Comparison of ENCODE assay signal across 23 cellular contexts in the genomic region with DNA sequence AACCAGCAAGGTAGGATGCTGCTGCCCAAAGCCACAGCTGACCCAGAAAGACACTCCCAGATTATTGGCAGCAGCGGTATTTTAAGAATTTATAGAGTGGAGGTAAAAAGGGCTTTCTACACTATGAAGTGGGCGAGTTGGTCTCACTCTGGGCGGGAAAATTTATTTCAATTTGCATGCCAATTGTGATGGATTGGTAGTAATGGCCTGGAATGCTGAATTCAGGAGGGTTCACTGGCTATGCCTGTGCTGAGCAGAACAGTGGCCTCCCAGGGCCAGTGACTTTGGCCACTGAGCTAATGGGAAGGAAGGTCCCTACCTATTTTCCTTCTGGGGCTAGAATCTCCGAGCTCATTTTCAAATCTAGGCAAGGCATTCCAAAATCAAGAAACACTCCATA.
A peak's percentile ranks its signal among the peaks of the same experiment; 100 is the strongest.
DNase-seq lines count a peak whose midpoint lies in the region; ATAC-seq and TF ChIP-seq lines count a peak whose summit lies in the region.
"Had no signal": no experiment of that assay in that cellular context is flagged by ENCODE, and none has a peak within 500 bp of the region (broad histone marks: within the 10 kb centered on the region; RNA-seq: fewer than 3 reads in every experiment).

No MANE protein-coding gene starts in this region.

- POLR2A ChIA-PET in IMR-90 (lab: Charles Lee; ENCODE audit: unreplicated experiment) = no interaction called here
- POLR2A ChIA-PET in WTC11 (lab: Charles Lee) = no interaction called here

- no peaks in the 10 kb centered on the region for H3K36me3 Mint-ChIP-seq in GM23338 (ENCODE audit: low read depth)
- H3K36me3 Mint-ChIP-seq in WTC11 = no peaks in the 10 kb centered on the region
- no peaks in the 10 kb centered on the region for H3K36me3 Mint-ChIP-seq in activated naive CD8-positive, alpha-beta T cell treated with anti-CD3 and anti-CD28 coated beads, Interleukin-2, amount 50 U/mL, for 24 hours (ENCODE audit: low read depth)
- H3K36me3 Mint-ChIP-seq: CD14-positive monocyte; CD8-positive, alpha-beta memory T cell had no signal

- no peak for TF ChIP-seq POLR2A in IMR-90 (IDR thresholded peaks at IDR 0.05; ENCODE audit: low read depth, low read length)

- no peak overlapping the region for H3K14ac ChIP-seq in IMR-90 (replicated peaks; ENCODE audit: low read depth, low read length)
- no peak overlapping the region for H3K14ac ChIP-seq in mesenchymal stem cell (ENCODE audit: low read length in 2 of 2)

- no peak overlapping the region for H3K27ac ChIP-seq in GM23338 (ENCODE audit: low read depth)
- no peak overlapping the region for H3K27ac ChIP-seq in IMR-90 (ENCODE audit: insufficient read depth, low read length)
- no peak overlapping the region for H3K27ac ChIP-seq in mesenchymal stem cell (ENCODE audit: low read length, poor library complexity, severe bottlenecking)
- H3K27ac ChIP-seq: 22Rv1; BLaER1 treated with 17β-estradiol and CSF1 and Interleukin-3, amounts not matched to agents 10 nM and 100 nM had no signal

- H3K9me2 ChIP-seq in GM23338 (ENCODE audit: insufficient read depth) = no peaks in the 10 kb centered on the region; the same call in 1 of the 2 replicates

- H2BK5ac ChIP-seq in IMR-90 (ENCODE audit: low read depth, low read length, poor library complexity, severe bottlenecking) (no peak overlapping the region), mesenchymal stem cell (ENCODE audit: low read depth, low read length, poor library complexity, severe bottlenecking) (no peak overlapping the region)

- H2BK20ac ChIP-seq in IMR-90 (ENCODE audit: low read depth, low read length) = no peak overlapping the region

- H3K27ac Mint-ChIP-seq in GM23338 (no peak overlapping the region), WTC11 (peak overlapping the region; percentile 68; the same call in 1 of the 2 replicates)
- no peak overlapping the region for H3K27ac Mint-ChIP-seq in activated naive CD8-positive, alpha-beta T cell treated with anti-CD3 and anti-CD28 coated beads, Interleukin-2, amount 50 U/mL, for 24 hours
- H3K27ac Mint-ChIP-seq: CD14-positive monocyte; CD4-positive, alpha-beta T cell; CD8-positive, alpha-beta memory T cell had no signal

- in situ Hi-C loops in IMR-90 (cut with MboI; ENCODE audit: low sequenced_read_pairs) = no loop called here

- BruUV-seq in IMR-90 (replicated peaks; lab: Mats Ljungman, UMichigan) = no TSS peak

- H3K9me3 Mint-ChIP-seq in GM23338 (no peaks in the 10 kb centered on the region), WTC11 (no peaks in the 10 kb centered on the region)
- no peaks in the 10 kb centered on the region for H3K9me3 Mint-ChIP-seq in activated naive CD8-positive, alpha-beta T cell treated with anti-CD3 and anti-CD28 coated beads, Interleukin-2, amount 50 U/mL, for 24 hours
- H3K9me3 Mint-ChIP-seq: CD4-positive, alpha-beta T cell; CD8-positive, alpha-beta memory T cell had no signal

- dilution Hi-C loops in IMR-90 (cut with HindIII; ENCODE audit: low sequenced_read_pairs, unreplicated experiment) = no loop called here

- H3K4me2 ChIP-seq in GM23338 (peak overlapping the region; percentile 30; the same call in 1 of the 2 replicates), IMR-90 (ENCODE audit: low read depth, low read length) (no peak overlapping the region), mesenchymal stem cell (ENCODE audit: low read length, poor library complexity, severe bottlenecking) (no peak overlapping the region)
- H3K4me2 ChIP-seq: BLaER1 treated with 17β-estradiol and CSF1 and Interleukin-3, amounts not matched to agents 10 nM and 100 nM had no signal

- peak; percentile 41 for ATAC-seq in GM23338
- no peak for ATAC-seq in IMR-90 (ENCODE audit: low read depth)
- ATAC-seq in WTC11 = peak; percentile 68
- ATAC-seq in activated naive CD8-positive, alpha-beta T cell treated with anti-CD3 and anti-CD28 coated beads, Interleukin-2, amount 50 U/mL, for 24 hours = no peak
- ATAC-seq: GM12878, HCT116 had no signal

- no peaks in the 10 kb centered on the region for H3K9me1 ChIP-seq in IMR-90 (ENCODE audit: insufficient read depth, low read length)

- DNase-seq in GM23338 (ENCODE audit: low spot score) (peak; percentile 62), IMR-90 (no peak), WTC11 (ENCODE audit: low spot score) (no peak), mesenchymal stem cell (no peak), NCI-H1092 treated with DMSO at 0.1 percent for 48 hours (lab: John Stamatoyannopoulos, UW) (no peak)
- no peak for DNase-seq in stimulated activated CD4-positive, alpha-beta T cell treated with anti-CD3 and anti-CD28 coated beads, Interleukin-2, amount 100 ng/mL, for 48 hours
- no peak for DNase-seq in activated naive CD8-positive, alpha-beta T cell treated with anti-CD3 and anti-CD28 coated beads, Interleukin-2, amount 50 U/mL, for 24 hours
- DNase-seq: ACHN; AML-193; BE2C; CD4-positive, alpha-beta T cell; CD8-positive, alpha-beta memory T cell; DMS 273 treated with DMSO at 0.1 percent for 48 hours; DMS79; EL; GDM1; GOT3; H7 had no signal

- H2AK5ac ChIP-seq in IMR-90 (ENCODE audit: low read depth, low read length) = no peak overlapping the region
- peak overlapping the region; percentile 20 for H2AK5ac ChIP-seq in mesenchymal stem cell (ENCODE audit: low read length, severe bottlenecking)

- H4K20me1 ChIP-seq in GM23338 (replicated peaks; ENCODE audit: insufficient read depth) (no peaks in the 10 kb centered on the region), IMR-90 (ENCODE audit: insufficient read depth, low read length) (no peaks in the 10 kb centered on the region)
- H4K20me1 ChIP-seq: BLaER1 treated with 17β-estradiol and CSF1 and Interleukin-3, amounts not matched to agents 10 nM and 100 nM had no signal

- no peak overlapping the region for H3K23ac ChIP-seq in IMR-90 (ENCODE audit: low read depth, low read length)
- no peak overlapping the region for H3K23ac ChIP-seq in mesenchymal stem cell (ENCODE audit: low read length in 2 of 2)

- H3K27me3 Mint-ChIP-seq in GM23338 (ENCODE audit: insufficient read depth, low read depth, poor library complexity) (no peaks in the 10 kb centered on the region), WTC11 (ENCODE audit: low read depth) (no peaks in the 10 kb centered on the region)
- H3K27me3 Mint-ChIP-seq in activated naive CD8-positive, alpha-beta T cell treated with anti-CD3 and anti-CD28 coated beads, Interleukin-2, amount 50 U/mL, for 24 hours = peaks cover 6% of the 10 kb centered on the region

- H3K4me3 Mint-ChIP-seq in GM23338 (no peak overlapping the region), WTC11 (no peak overlapping the region)
- no peak overlapping the region for H3K4me3 Mint-ChIP-seq in activated naive CD8-positive, alpha-beta T cell treated with anti-CD3 and anti-CD28 coated beads, Interleukin-2, amount 50 U/mL, for 24 hours
- H3K4me3 Mint-ChIP-seq: CD14-positive monocyte; CD4-positive, alpha-beta T cell; CD8-positive, alpha-beta memory T cell had no signal

- H3K36me3 ChIP-seq in GM23338 (ENCODE audit: insufficient read depth) = no peaks in the 10 kb centered on the region
- no peaks in the 10 kb centered on the region for H3K36me3 ChIP-seq in IMR-90 (ENCODE audit: control insufficient read depth, insufficient read depth, low read length)
- no peaks in the 10 kb centered on the region for H3K36me3 ChIP-seq in mesenchymal stem cell (ENCODE audit: control insufficient read depth in 1 of 2, insufficient read depth in 2 of 2, low read depth in 1 of 2, low read length in 2 of 2)
- H3K36me3 ChIP-seq: BE2C; BLaER1 treated with 17β-estradiol and CSF1 and Interleukin-3, amounts not matched to agents 10 nM and 100 nM had no signal

- H3K4me1 Mint-ChIP-seq in GM23338 (peaks cover 45% of the 10 kb centered on the region), WTC11 (peaks cover 50% of the 10 kb centered on the region)
- peaks cover 10% of the 10 kb centered on the region for H3K4me1 Mint-ChIP-seq in activated naive CD8-positive, alpha-beta T cell treated with anti-CD3 and anti-CD28 coated beads, Interleukin-2, amount 50 U/mL, for 24 hours

- H3K18ac ChIP-seq in IMR-90 (ENCODE audit: low read depth, low read length) (no peak overlapping the region), mesenchymal stem cell (ENCODE audit: low read depth in 1 of 2, low read length in 2 of 2) (no peak overlapping the region)

- no peak overlapping the region for H4K5ac ChIP-seq in IMR-90 (ENCODE audit: low read depth, low read length)

- no peaks in the 10 kb centered on the region for H3K9me3 ChIP-seq in IMR-90 (ENCODE audit: control insufficient read depth, insufficient read depth, low read length)
- H3K9me3 ChIP-seq in mesenchymal stem cell (ENCODE audit: control insufficient read depth, low read length) = no peaks in the 10 kb centered on the region
- H3K9me3 ChIP-seq: BE2C; BLaER1 treated with 17β-estradiol and CSF1 and Interleukin-3, amounts not matched to agents 10 nM and 100 nM had no signal

- no peak overlapping the region for H2BK120ac ChIP-seq in IMR-90 (ENCODE audit: low read depth, low read length)
- H2BK120ac ChIP-seq in mesenchymal stem cell (ENCODE audit: low read depth, low read length) = no peak overlapping the region

- TF ChIP-seq RAD21 in IMR-90 (IDR thresholded peaks at IDR 0.05; ENCODE audit: low read length) = no peak

- TF ChIP-seq CTCF in GM23338 (conservative IDR thresholded peaks at IDR 0.05; ENCODE audit: low read depth in 2 of 2) = no peak
- TF ChIP-seq CTCF in IMR-90 (conservative IDR thresholded peaks at IDR 0.05; ENCODE audit: low read depth, low read length) = no peak
- no peak for TF ChIP-seq CTCF in WTC11 (IDR thresholded peaks at IDR 0.05)

- no peak overlapping the region for H2BK15ac ChIP-seq in IMR-90 (ENCODE audit: low read depth, low read length)
- no peak overlapping the region for H2BK15ac ChIP-seq in mesenchymal stem cell (ENCODE audit: low read depth, poor library complexity, severe bottlenecking)

- H2AFZ ChIP-seq in GM23338 (no peak overlapping the region), IMR-90 (replicated peaks; ENCODE audit: low read length, poor library complexity) (peak overlapping the region; percentile 17), mesenchymal stem cell (ENCODE audit: low read depth, low read length) (no peak overlapping the region)

- H4K91ac ChIP-seq in IMR-90 (ENCODE audit: insufficient read depth, low read depth, low read length) (no peak overlapping the region), mesenchymal stem cell (ENCODE audit: low read length) (no peak overlapping the region)

- 67% methylated on average over 1 of the region's 4 CpGs; no CpG with 5 or more reads in 1 of the 2 experiments for WGBS in IMR-90 (ENCODE audit: extremely low coverage in 2 of 2, insufficient read length in 1 of 2), 2 experiments
- WGBS in mesenchymal stem cell = 88% methylated on average over 4 of the region's 4 CpGs

- intact Hi-C loops in IMR-90 (cut with micrococcal nuclease) = no loop called here

- H3F3A ChIP-seq in GM23338 (replicated peaks; ENCODE audit: low read depth) = no peaks in the 10 kb centered on the region

- peaks cover 26% of the 10 kb centered on the region for H3K4me1 ChIP-seq in GM23338 (ENCODE audit: insufficient read depth)
- no peaks in the 10 kb centered on the region for H3K4me1 ChIP-seq in IMR-90 (ENCODE audit: control insufficient read depth, insufficient read depth, low read length)
- peaks cover 14% of the 10 kb centered on the region for H3K4me1 ChIP-seq in mesenchymal stem cell (ENCODE audit: control insufficient read depth, insufficient read depth, low read depth, low read length)
- H3K4me1 ChIP-seq: BE2C had no signal

- H3K79me2 ChIP-seq in GM23338 (replicated peaks; ENCODE audit: insufficient read depth) = no peaks in the 10 kb centered on the region

- H4K8ac ChIP-seq in IMR-90 (ENCODE audit: low read depth in 2 of 2, low read length in 2 of 2) (no peak overlapping the region), mesenchymal stem cell (ENCODE audit: low read length) (no peak overlapping the region)

- no peak overlapping the region for H3K56ac ChIP-seq in IMR-90 (ENCODE audit: extremely low read depth, insufficient read depth, low read length)

- H3K9ac ChIP-seq in IMR-90 (ENCODE audit: low read depth, low read length) (no peak overlapping the region), mesenchymal stem cell (ENCODE audit: low read length) (no peak overlapping the region)
- H3K9ac ChIP-seq: BLaER1 treated with 17β-estradiol and CSF1 and Interleukin-3, amounts not matched to agents 10 nM and 100 nM had no signal

- H2AK9ac ChIP-seq in IMR-90 (replicated peaks; ENCODE audit: low read depth, low read length, poor library complexity) = no peak overlapping the region

- peak overlapping the region in 1 of 2 experiments; percentile 27 for H2BK12ac ChIP-seq in mesenchymal stem cell (ENCODE audit: low read length in 2 of 2)

- CTCF ChIA-PET in IMR-90 (lab: Yijun Ruan, JAX) = interaction anchor here (0.6 kb wide), 1 partner anchor 233 kb away, joined by 3 read pairs; no protein-coding TSS in a partner anchor
- CTCF ChIA-PET in WTC11 (lab: Charles Lee) = interaction anchor here (0.9 to 1.3 kb wide), 3 partner anchors 51 to 423 kb away, joined by 3 to 8 read pairs (median 4); no protein-coding TSS in a partner anchor

- H3K79me1 ChIP-seq in IMR-90 (ENCODE audit: low read depth in 1 of 2, low read length in 2 of 2) = no peaks in the 10 kb centered on the region
- no peaks in the 10 kb centered on the region for H3K79me1 ChIP-seq in mesenchymal stem cell (replicated peaks; ENCODE audit: low read length, poor library complexity, severe bottlenecking)

- H3K4ac ChIP-seq in IMR-90 (ENCODE audit: low read depth, low read length) = no peak overlapping the region
- no peak overlapping the region for H3K4ac ChIP-seq in mesenchymal stem cell (ENCODE audit: low read depth in 1 of 2, low read length in 2 of 2)

- H3K27me3 ChIP-seq in GM23338 (ENCODE audit: insufficient read depth) (no peaks in the 10 kb centered on the region), IMR-90 (ENCODE audit: control insufficient read depth, insufficient read depth, low read length) (no peaks in the 10 kb centered on the region; the same call in 1 of the 2 replicates), mesenchymal stem cell (ENCODE audit: control insufficient read depth in 1 of 2, insufficient read depth in 1 of 2, low read length in 2 of 2) (peaks cover 0 to 6% of the 10 kb centered on the region in 2 experiments)
- H3K27me3 ChIP-seq: BE2C; BLaER1 treated with 17β-estradiol and CSF1 and Interleukin-3, amounts not matched to agents 10 nM and 100 nM had no signal

- H3K4me3 ChIP-seq in GM23338 (no peak overlapping the region), IMR-90 (ENCODE audit: insufficient read depth, low read depth, low read length) (no peak overlapping the region), mesenchymal stem cell (ENCODE audit: insufficient read depth in 1 of 2, low read depth in 1 of 2, low read length in 2 of 2) (no peak overlapping the region)
- H3K4me3 ChIP-seq: BLaER1 treated with 17β-estradiol and CSF1 and Interleukin-3, amounts not matched to agents 10 nM and 100 nM; GM12878 had no signal

Comparison
In these comparisons a context has a peak if more than half of its experiments do, and no peak if none do; other contexts are left out.
1. ATAC-seq: peak in GM23338 (single experiment) and WTC11 (single experiment); none in IMR-90 (single experiment) and activated naive CD8-positive, alpha-beta T cell treated with anti-CD3 and anti-CD28 coated beads, Interleukin-2, amount 50 U/mL, for 24 hours (single experiment).